1 cellular context compared by ENCODE assay signal in the genomic region with DNA sequence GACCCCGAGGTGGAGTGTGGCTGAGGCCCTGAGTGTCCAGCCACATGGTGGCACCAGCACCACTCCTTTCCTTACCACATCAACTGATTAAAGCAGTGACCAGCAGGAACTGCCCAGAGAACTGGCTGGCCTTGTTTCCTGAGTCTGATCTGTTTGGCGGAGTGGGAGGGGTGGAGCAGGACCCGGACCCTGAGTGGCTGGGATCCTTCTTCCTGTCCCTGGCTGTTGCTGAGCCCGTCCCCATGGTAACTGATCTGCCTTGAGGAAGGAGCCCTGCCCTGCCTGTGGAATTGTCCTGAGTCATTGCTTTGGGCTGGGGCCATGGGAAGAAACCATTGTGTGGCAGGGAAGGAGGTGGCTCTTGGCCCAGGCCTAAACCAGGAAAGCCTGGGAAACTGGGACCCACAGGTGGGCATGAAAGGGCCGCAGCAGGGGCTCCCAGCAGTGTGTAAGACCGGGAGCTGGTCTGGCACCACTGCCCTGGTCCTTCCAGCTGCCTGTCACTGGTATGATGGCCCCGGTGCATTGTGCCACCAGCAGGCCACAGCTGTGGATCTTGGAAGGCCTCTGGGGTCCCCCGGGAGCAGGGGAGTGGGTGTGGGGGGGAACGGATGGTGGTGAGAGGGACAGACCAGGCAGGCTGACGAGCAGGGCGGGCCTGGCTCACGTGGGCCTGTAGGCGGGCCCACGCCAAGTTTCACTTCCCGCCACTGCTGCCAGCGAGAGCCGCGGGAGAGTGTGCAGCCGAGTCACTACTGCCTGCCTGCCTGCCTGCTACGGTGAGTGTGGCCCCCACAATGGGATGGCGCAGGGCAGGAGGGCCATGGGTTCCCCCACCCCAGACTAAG.
TF ChIP-seq lines count a peak whose summit lies in the region.

No MANE protein-coding gene starts in this region.

TF ChIP-seq in A549, 52 proteins besides CTCF, POLR2A, EP300 and RAD21:
- no peak for TF ChIP-seq NPAS2 (CRISPR knock-in tag; IDR thresholded peaks at IDR 0.05; ENCODE audit: borderline replicate concordance)
- TF ChIP-seq JUN (IDR thresholded peaks at IDR 0.05): peak in 1 of 2 experiments; percentile 61; a peak in 2 of 5 replicates
- TF ChIP-seq, protein P1, sequence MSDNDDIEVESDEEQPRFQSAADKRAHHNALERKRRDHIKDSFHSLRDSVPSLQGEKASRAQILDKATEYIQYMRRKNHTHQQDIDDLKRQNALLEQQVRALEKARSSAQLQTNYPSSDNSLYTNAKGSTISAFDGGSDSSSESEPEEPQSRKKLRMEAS (IDR thresholded peaks at IDR 0.05): peak; percentile 77
- no peak for TF ChIP-seq ESRRA (IDR thresholded peaks at IDR 0.05; ENCODE audit: borderline replicate concordance, low read length)
- TF ChIP-seq EHF (CRISPR knock-in tag; IDR thresholded peaks at IDR 0.05): peak; percentile 45; the same call in 1 of the 2 replicates
- peak; percentile 82 for TF ChIP-seq HOXB13 (CRISPR knock-in tag; IDR thresholded peaks at IDR 0.05; ENCODE audit: low read depth)
- 0 out of 2 replicates have a peak, but pooled peaks have one; percentile 37 for TF ChIP-seq HOXA7 (CRISPR knock-in tag; IDR thresholded peaks at IDR 0.05)
- TF ChIP-seq, protein P2, sequence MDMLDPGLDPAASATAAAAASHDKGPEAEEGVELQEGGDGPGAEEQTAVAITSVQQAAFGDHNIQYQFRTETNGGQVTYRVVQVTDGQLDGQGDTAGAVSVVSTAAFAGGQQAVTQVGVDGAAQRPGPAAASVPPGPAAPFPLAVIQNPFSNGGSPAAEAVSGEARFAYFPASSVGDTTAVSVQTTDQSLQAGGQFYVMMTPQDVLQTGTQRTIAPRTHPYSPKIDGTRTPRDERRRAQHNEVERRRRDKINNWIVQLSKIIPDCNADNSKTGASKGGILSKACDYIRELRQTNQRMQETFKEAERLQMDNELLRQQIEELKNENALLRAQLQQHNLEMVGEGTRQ (IDR thresholded peaks at IDR 0.05): peak; percentile 68
- peak; percentile 43; the same call in 1 of the 2 replicates for TF ChIP-seq TP53 (CRISPR knock-in tag; IDR thresholded peaks at IDR 0.05)
- peak; percentile 77 for TF ChIP-seq NFE2L2 (conservative IDR thresholded peaks at IDR 0.05; ENCODE audit: low read length)
- TF ChIP-seq, protein P3, sequence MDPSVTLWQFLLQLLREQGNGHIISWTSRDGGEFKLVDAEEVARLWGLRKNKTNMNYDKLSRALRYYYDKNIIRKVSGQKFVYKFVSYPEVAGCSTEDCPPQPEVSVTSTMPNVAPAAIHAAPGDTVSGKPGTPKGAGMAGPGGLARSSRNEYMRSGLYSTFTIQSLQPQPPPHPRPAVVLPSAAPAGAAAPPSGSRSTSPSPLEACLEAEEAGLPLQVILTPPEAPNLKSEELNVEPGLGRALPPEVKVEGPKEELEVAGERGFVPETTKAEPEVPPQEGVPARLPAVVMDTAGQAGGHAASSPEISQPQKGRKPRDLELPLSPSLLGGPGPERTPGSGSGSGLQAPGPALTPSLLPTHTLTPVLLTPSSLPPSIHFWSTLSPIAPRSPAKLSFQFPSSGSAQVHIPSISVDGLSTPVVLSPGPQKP (IDR thresholded peaks at IDR 0.05; ENCODE audit: low read depth, low read length): no peak
- no peak for TF ChIP-seq FOSB (CRISPR knock-in tag; IDR thresholded peaks at IDR 0.05)
- TF ChIP-seq, protein P4, sequence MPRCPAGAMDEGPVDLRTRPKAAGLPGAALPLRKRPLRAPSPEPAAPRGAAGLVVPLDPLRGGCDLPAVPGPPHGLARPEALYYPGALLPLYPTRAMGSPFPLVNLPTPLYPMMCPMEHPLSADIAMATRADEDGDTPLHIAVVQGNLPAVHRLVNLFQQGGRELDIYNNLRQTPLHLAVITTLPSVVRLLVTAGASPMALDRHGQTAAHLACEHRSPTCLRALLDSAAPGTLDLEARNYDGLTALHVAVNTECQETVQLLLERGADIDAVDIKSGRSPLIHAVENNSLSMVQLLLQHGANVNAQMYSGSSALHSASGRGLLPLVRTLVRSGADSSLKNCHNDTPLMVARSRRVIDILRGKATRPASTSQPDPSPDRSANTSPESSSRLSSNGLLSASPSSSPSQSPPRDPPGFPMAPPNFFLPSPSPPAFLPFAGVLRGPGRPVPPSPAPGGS (IDR thresholded peaks at IDR 0.05): 0 out of 3 replicates have a peak, but pooled peaks have one; percentile 11
- TF ChIP-seq, protein P5, sequence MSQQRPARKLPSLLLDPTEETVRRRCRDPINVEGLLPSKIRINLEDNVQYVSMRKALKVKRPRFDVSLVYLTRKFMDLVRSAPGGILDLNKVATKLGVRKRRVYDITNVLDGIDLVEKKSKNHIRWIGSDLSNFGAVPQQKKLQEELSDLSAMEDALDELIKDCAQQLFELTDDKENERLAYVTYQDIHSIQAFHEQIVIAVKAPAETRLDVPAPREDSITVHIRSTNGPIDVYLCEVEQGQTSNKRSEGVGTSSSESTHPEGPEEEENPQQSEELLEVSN (IDR thresholded peaks at IDR 0.05; ENCODE audit: borderline replicate concordance, low read depth): peak; percentile 90
- TF ChIP-seq FOXS1 (CRISPR knock-in tag; IDR thresholded peaks at IDR 0.05): peak; percentile 5; the same call in 1 of the 2 replicates
- no peak for TF ChIP-seq BHLHE40 (IDR thresholded peaks at IDR 0.05; ENCODE audit: low read depth, low read length)
- peak; percentile 74 for TF ChIP-seq SMC3 (IDR thresholded peaks at IDR 0.05)
- peak; percentile 96 for TF ChIP-seq MAFK (IDR thresholded peaks at IDR 0.05; ENCODE audit: partially characterized antibody)
- TF ChIP-seq FOSL2 (IDR thresholded peaks at IDR 0.05): no peak
- TF ChIP-seq FOSL2 (CRISPR knock-in tag; IDR thresholded peaks at IDR 0.05): peak; percentile 58
- TF ChIP-seq KDM5A (IDR thresholded peaks at IDR 0.05): no peak
- TF ChIP-seq, protein P6, sequence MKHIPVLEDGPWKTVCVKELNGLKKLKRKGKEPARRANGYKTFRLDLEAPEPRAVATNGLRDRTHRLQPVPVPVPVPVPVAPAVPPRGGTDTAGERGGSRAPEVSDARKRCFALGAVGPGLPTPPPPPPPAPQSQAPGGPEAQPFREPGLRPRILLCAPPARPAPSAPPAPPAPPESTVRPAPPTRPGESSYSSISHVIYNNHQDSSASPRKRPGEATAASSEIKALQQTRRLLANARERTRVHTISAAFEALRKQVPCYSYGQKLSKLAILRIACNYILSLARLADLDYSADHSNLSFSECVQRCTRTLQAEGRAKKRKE (CRISPR knock-in tag; IDR thresholded peaks at IDR 0.05; ENCODE audit: low read depth): 0 out of 2 replicates have a peak, but pooled peaks have one; percentile 41
- no peak for TF ChIP-seq GATA3 (IDR thresholded peaks at IDR 0.05; ENCODE audit: borderline replicate concordance)
- peak; percentile 69; the same call in 1 of the 2 replicates for TF ChIP-seq HOXB5 (CRISPR knock-in tag; IDR thresholded peaks at IDR 0.05)
- peak; percentile 72 for TF ChIP-seq RFX5 (IDR thresholded peaks at IDR 0.05)
